In genomic region chr14:105181542-105182295, GRCh38 we compare ENCODE assay signal across 8 cellular contexts. TPM values are rescaled to one million over a fixed set of nuclear protein-coding genes. Genes with fewer than 3 reads are reported as not detected.
DNase-seq lines count a peak whose midpoint lies in the region; ATAC-seq and TF ChIP-seq lines count a peak whose summit lies in the region.

No MANE protein-coding gene starts in this region.

- CTCF ChIA-PET in Panc1 (lab: Charles Lee), result interaction anchor here (0.6 to 1.2 kb wide), 2 partner anchors 9 kb away, joined by 3 to 4 read pairs; no protein-coding TSS in a partner anchor

- H3K9me3 ChIP-seq in HAP-1 (no peaks in the 10 kb centered on the region), Panc1 (ENCODE audit: control insufficient read depth, insufficient read depth, low read depth, low read length) (no peaks in the 10 kb centered on the region), esophagus muscularis mucosa (no peaks in the 10 kb centered on the region), sigmoid colon (no peaks in the 10 kb centered on the region)

- POLR2A ChIA-PET in Panc1 (lab: Charles Lee), result interaction anchor here (0.6 kb wide), 1 partner anchor 19 kb away, joined by 3 read pairs; no protein-coding TSS in a partner anchor

- peaks cover 5% of the 10 kb centered on the region; the same call in 1 of the 2 replicates for H3K4me1 ChIP-seq in HAP-1
- no peaks in the 10 kb centered on the region; the same call in 1 of the 2 replicates for H3K4me1 ChIP-seq in Panc1 (ENCODE audit: control insufficient read depth, insufficient read depth, low read length)
- peaks cover 14 to 32% (median 25%) of the 10 kb centered on the region in 4 donors for H3K4me1 ChIP-seq in esophagus muscularis mucosa
- peaks cover 0 to 15% (median 10%) of the 10 kb centered on the region in 4 donors for H3K4me1 ChIP-seq in sigmoid colon

- no peak for TF ChIP-seq CTCF in Panc1 (IDR thresholded peaks at IDR 0.05)
- no peak for TF ChIP-seq CTCF in esophagus muscularis mucosa (IDR thresholded peaks at IDR 0.05)
- TF ChIP-seq CTCF in sigmoid colon (IDR thresholded peaks at IDR 0.05), result no peak

- H3K4me3 ChIP-seq in HAP-1 (peak overlapping the region; percentile 11), Panc1 (ENCODE audit: low read depth in 2 of 2, low read length in 2 of 2) (peak overlapping the region; percentile 33 to 50; a peak in 3 of 4 replicates), esophagus muscularis mucosa (peak overlapping the region; percentile 55 to 87 (median 60)), sigmoid colon (peak overlapping the region in 3 of 4 donors; percentile 52 to 56 (median 52))

- no peak overlapping the region for H3K27ac ChIP-seq in Panc1 (ENCODE audit: low read length)
- H3K27ac ChIP-seq in esophagus muscularis mucosa (replicated peaks in 1 of 4), result peak overlapping the region in 1 of 4 donors; percentile 7
- H3K27ac ChIP-seq in sigmoid colon, result peak overlapping the region in 1 of 4 donors; percentile 18

- intact Hi-C loops in Panc1 (cut with micrococcal nuclease; ENCODE audit: unreplicated experiment), result no loop called here
- intact Hi-C loops in esophagus muscularis mucosa (cut with DNase I), result no loop called here
- intact Hi-C loops in sigmoid colon (cut with DNase I), result no loop called here
- intact Hi-C loops in sciatic nerve (cut with DNase I), result no loop called here

- TF ChIP-seq POLR2A in esophagus muscularis mucosa (IDR thresholded peaks at IDR 0.05; ENCODE audit: low read depth) (no peak), sigmoid colon (IDR thresholded peaks at IDR 0.05) (no peak)

- in situ Hi-C loops in HAP-1 (cut with MboI; ENCODE audit: low sequenced_read_pairs) (no loop called here), Panc1 (cut with HindIII; ENCODE audit: low pct_unique_long_range_greater_than_20kb, low sequenced_read_pairs) (no loop called here)

- no peak for TF ChIP-seq EP300 in esophagus muscularis mucosa (IDR thresholded peaks at IDR 0.05)
- TF ChIP-seq EP300 in sigmoid colon (IDR thresholded peaks at IDR 0.05), result no peak

- H3K27me3 ChIP-seq in HAP-1 (ENCODE audit: low read depth) (no peaks in the 10 kb centered on the region), Panc1 (ENCODE audit: control insufficient read depth, insufficient read depth, low read length) (no peaks in the 10 kb centered on the region), esophagus muscularis mucosa (peaks cover 0 to 15% (median 0%) of the 10 kb centered on the region in 4 donors), sigmoid colon (peaks cover 0 to 7% (median 5%) of the 10 kb centered on the region in 3 donors)

- DNase-seq in HAP-1 (ENCODE audit: low spot score in 2 of 2), result no peak
- no peak for DNase-seq in Panc1 (ENCODE audit: low read depth, low spot score)
- DNase-seq in esophagus muscularis mucosa (ENCODE audit: extremely low spot score), result no peak
- DNase-seq in sigmoid colon, result no peak
- no peak for DNase-seq in AG20443 (ENCODE audit: low spot score)
- DNase-seq in COLO668 (lab: John Stamatoyannopoulos, UW; ENCODE audit: unreplicated experiment), result no peak
- no peak for DNase-seq in sciatic nerve (ENCODE audit: low spot score)
- no peak for DNase-seq in superior temporal gyrus (ENCODE audit: extremely low spot score)

- no TSS peak for BruUV-seq in Panc1 (replicated peaks; lab: Mats Ljungman, UMichigan)

- 58% methylated on average over 15 of the region's 22 CpGs for WGBS in esophagus muscularis mucosa
- WGBS in sigmoid colon, 2 donors, result 24 to 43% methylated on average over 22 of the region's 22 CpGs

- H3K36me3 ChIP-seq in HAP-1 (replicated peaks), result no peaks in the 10 kb centered on the region
- no peaks in the 10 kb centered on the region for H3K36me3 ChIP-seq in Panc1 (ENCODE audit: control insufficient read depth, insufficient read depth, low read length)
- no peaks in the 10 kb centered on the region for H3K36me3 ChIP-seq in esophagus muscularis mucosa
- no peaks in the 10 kb centered on the region for H3K36me3 ChIP-seq in sigmoid colon

- ATAC-seq in Panc1 (no peak; the same call in 1 of the 2 replicates), sciatic nerve (no peak)

RNA-seq across cellular contexts. Expression of gene NUDT14, which starts 0.6 kb away (rescaled TPM):
- 75.3 TPM for total RNA-seq in Panc1 (2021; ENCODE audit: unreplicated experiment)
- 86.7 TPM for polyA plus RNA-seq in Panc1 (2012; ENCODE audit: insufficient read length)
- 1 to 10 TPM; 2.1 to 6.2 (median 5.8) TPM for total RNA-seq in esophagus muscularis mucosa
- 10 to 100 TPM in 1 of 4 donors, 1 to 10 TPM in 3; 4.1 to 10.5 (median 6.1) TPM for total RNA-seq in sigmoid colon
- polyA plus RNA-seq in sigmoid colon, result 10 to 100 TPM; 24.3 to 47.4 (median 32.4) TPM
- 21.7 TPM for total RNA-seq in sciatic nerve

RNA-seq across cellular contexts. Expression of gene JAG2, which starts 13.1 kb away (rescaled TPM):
- total RNA-seq in Panc1 (2021; ENCODE audit: unreplicated experiment) (43.7 TPM), esophagus muscularis mucosa (10 to 100 TPM in 3 of 4 donors, 1 to 10 TPM in 1; 5.0 to 19.0 (median 13.9) TPM), sigmoid colon (1 to 10 TPM; 1.8 to 4.2 (median 3.5) TPM), sciatic nerve (24.9 TPM)
- polyA plus RNA-seq in Panc1 (2012; ENCODE audit: insufficient read length), result 62.1 TPM
- 10 to 100 TPM in 1 of 3 donors, 1 to 10 TPM in 1, under 1 TPM in 1; 0.60 to 12.3 (median 2.1) TPM for polyA plus RNA-seq in sigmoid colon
